ENCODE assay signal across 10 cellular contexts in genomic region chr15:37117030-37117429, GRCh38. TPM values are rescaled to one million over a fixed set of nuclear protein-coding genes. Genes with fewer than 3 reads are reported as not detected.
"Had no signal": no experiment of that assay in that cellular context is flagged by ENCODE, and none has a peak within 500 bp of the region (broad histone marks: within the 10 kb centered on the region; RNA-seq: fewer than 3 reads in every experiment).

No MANE protein-coding gene starts in this region.

- H3K4me3 Mint-ChIP-seq: GM23338, H9, HFFc6 had no signal

- H2AFZ ChIP-seq: GM23338 had no signal

- DNase-seq: H9, HCEC 1CT, HFFc6, KG1 had no signal

- FAIRE-seq: H1, H54, HepG2, K562 had no signal

- H3K27ac ChIP-seq: HL-60 had no signal

- H3K27ac Mint-ChIP-seq: GM23338, H9, HFFc6 had no signal

- H3K9me3 Mint-ChIP-seq: GM23338, H9, HFFc6 had no signal

- ATAC-seq: GM23338, HepG2, K562 had no signal

- H3K4me3 ChIP-seq: GM23338, K562 had no signal

- H3K4me2 ChIP-seq: GM23338 had no signal

RNA-seq across cellular contexts. Expression of gene MEIS2, which starts 16.7 kb away (rescaled TPM):
- total RNA-seq: GM23338 had no signal
